In genomic region chr10:86311176-86311575, GRCh38 we compare ENCODE assay signal across 18 cellular contexts. TPM values are rescaled to one million over a fixed set of nuclear protein-coding genes. Genes with fewer than 3 reads are reported as not detected.
"Had no signal": no experiment of that assay in that cellular context is flagged by ENCODE, and none has a peak within 500 bp of the region (broad histone marks: within the 10 kb centered on the region; RNA-seq: fewer than 3 reads in every experiment).

No MANE protein-coding gene starts in this region.

- H3K9me3 ChIP-seq: heart left ventricle, mucosa of descending colon, neutrophil, tibial artery, upper lobe of left lung, vagina had no signal

- ATAC-seq: heart left ventricle; left colon; mucosa of descending colon; naive thymus-derived CD8-positive, alpha-beta T cell; sciatic nerve had no signal

- DNase-seq: foreskin melanocyte; heart left ventricle; left colon; mesendoderm; mucosa of descending colon; naive thymus-derived CD8-positive, alpha-beta T cell; stimulated activated CD4-positive, alpha-beta T cell treated with anti-CD3 and anti-CD28 coated beads, Interleukin-12 subunit alpha, Interleukin-12 subunit beta, amount 100 ng/mL, for 4 hours; stimulated activated naive CD4-positive, alpha-beta T cell treated with Interleukin-2 at 50 U/mL for 16 hours had no signal

- H3K27me3 ChIP-seq: heart left ventricle, neutrophil, tibial artery, upper lobe of left lung, vagina had no signal

- H3K36me3 ChIP-seq: heart left ventricle, neutrophil, tibial artery, upper lobe of left lung, vagina had no signal

- H3K4me1 ChIP-seq: heart left ventricle, tibial artery, upper lobe of left lung, vagina had no signal

- H3K27ac ChIP-seq: heart left ventricle, neutrophil, skin epidermis, tibial artery, upper lobe of left lung, vagina had no signal

- H3K4me3 ChIP-seq: heart left ventricle, mucosa of descending colon, skin epidermis, tibial artery, upper lobe of left lung, vagina had no signal

RNA-seq across cellular contexts. Expression of gene GRID1, which starts 55.4 kb away (rescaled TPM):
- total RNA-seq: endothelial cell of umbilical vein; lung microvascular endothelial cell; naive thymus-derived CD8-positive, alpha-beta T cell; osteoblast; pulmonary artery endothelial cell had no signal
- polyA plus RNA-seq: endothelial cell of umbilical vein; naive thymus-derived CD8-positive, alpha-beta T cell had no signal
